In the genomic region with DNA sequence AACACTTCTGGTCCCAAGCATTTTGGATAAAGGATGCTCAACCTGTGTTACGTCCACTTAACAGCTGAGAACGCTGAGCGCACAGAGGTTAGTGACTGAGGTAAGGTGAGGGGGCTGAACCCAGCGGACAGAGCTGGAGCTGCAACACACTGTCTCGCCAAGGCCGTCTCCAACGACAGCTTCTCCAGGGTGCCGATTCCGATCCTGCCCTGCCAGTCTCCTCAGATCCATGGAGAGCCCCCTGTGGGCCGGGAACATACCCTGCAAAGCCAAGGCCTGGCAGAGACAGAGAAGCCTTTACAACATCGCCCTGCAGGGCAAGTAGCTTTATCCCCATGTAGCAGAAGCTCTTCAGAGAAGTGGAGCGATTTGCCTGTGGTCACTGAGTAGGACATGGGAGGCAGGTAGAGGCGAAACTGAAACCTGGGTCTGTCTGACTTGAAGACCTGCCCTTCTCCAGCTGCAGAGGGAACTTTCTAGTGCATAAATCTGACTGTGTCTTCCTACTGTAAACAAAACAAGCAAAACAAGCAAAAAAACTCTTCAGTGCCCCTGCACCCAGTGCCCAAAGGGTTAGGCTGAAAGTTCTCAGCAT, we compare ENCODE assay signal across 13 cellular contexts.
DNase-seq lines count a peak whose midpoint lies in the region; ATAC-seq and TF ChIP-seq lines count a peak whose summit lies in the region.
"Had no signal": no experiment of that assay in that cellular context is flagged by ENCODE, and none has a peak within 500 bp of the region (broad histone marks: within the 10 kb centered on the region; RNA-seq: fewer than 3 reads in every experiment).

No MANE protein-coding gene starts in this region.

- H3K27me3 Mint-ChIP-seq in HFFc6 (ENCODE audit: insufficient read depth) = peaks cover 40% of the 10 kb centered on the region
- peaks cover 43% of the 10 kb centered on the region for H3K27me3 Mint-ChIP-seq in chondrocyte (ENCODE audit: low read depth)

- intact Hi-C loops in body of pancreas (cut with DNase I) = no loop called here

- no peaks in the 10 kb centered on the region for H3K36me3 ChIP-seq in body of pancreas (replicated peaks in 1 of 2; ENCODE audit: insufficient read depth in 1 of 2, low read depth in 2 of 2)
- H3K36me3 ChIP-seq: MG63, suprapubic skin had no signal

- WGBS in body of pancreas, 2 donors = 58 to 63% methylated on average over 5 to 13 of the region's 13 CpGs

- no peak overlapping the region for H3K4me3 ChIP-seq in retinal pigment epithelial cell (ENCODE audit: low read length)
- no peak overlapping the region for H3K4me3 ChIP-seq in body of pancreas
- H3K4me3 ChIP-seq: MG63, suprapubic skin had no signal

- TF ChIP-seq POLR2A in body of pancreas (IDR thresholded peaks at IDR 0.05) = no peak

- H3K27ac ChIP-seq in body of pancreas = no peak overlapping the region
- H3K27ac ChIP-seq: suprapubic skin had no signal

- no peaks in the 10 kb centered on the region for H3K27me3 ChIP-seq in body of pancreas
- H3K27me3 ChIP-seq: MG63 had no signal

- no peaks in the 10 kb centered on the region for H3K9me3 ChIP-seq in body of pancreas
- H3K9me3 ChIP-seq: MG63, suprapubic skin had no signal

- DNase-seq in NCI-H82 (lab: John Stamatoyannopoulos, UW) = peak; percentile 29
- DNase-seq in NCI-H82 treated with DMSO at 0.1 percent for 48 hours (lab: John Stamatoyannopoulos, UW; ENCODE audit: unreplicated experiment) = no peak
- no peak for DNase-seq in HFFc6
- no peak for DNase-seq in chondrocyte (ENCODE audit: low spot score)
- no peak for DNase-seq in retinal pigment epithelial cell (ENCODE audit: low read depth)
- DNase-seq in germinal center (ENCODE audit: low spot score) = no peak
- no peak for DNase-seq in body of pancreas
- no peak for DNase-seq in stimulated activated naive CD4-positive, alpha-beta T cell treated with Interleukin-2 at 50 U/mL for 16 hours (lab: John Stamatoyannopoulos, UW)
- DNase-seq: activated T-cell treated with anti-CD3 and anti-CD28 coated beads, Interleukin-2, amount 50 U/mL, for 4 hours; AML-193; MG63; stimulated activated CD4-positive, alpha-beta T cell treated with anti-CD3 and anti-CD28 coated beads, Interleukin-4, amount 100 ng/mL, for 24 hours had no signal

- peaks cover 17% of the 10 kb centered on the region for H3K4me1 Mint-ChIP-seq in HFFc6 (ENCODE audit: low read depth)
- H3K4me1 Mint-ChIP-seq in chondrocyte (ENCODE audit: low read depth) = peaks cover 2% of the 10 kb centered on the region

- H3K4me3 Mint-ChIP-seq in HFFc6 = no peak overlapping the region
- no peak overlapping the region for H3K4me3 Mint-ChIP-seq in chondrocyte (ENCODE audit: unreplicated experiment)
- H3K4me3 Mint-ChIP-seq: activated T-cell treated with anti-CD3 and anti-CD28 coated beads, Interleukin-2, amount 50 U/mL, for 4 hours had no signal

- H3K36me3 Mint-ChIP-seq in HFFc6 (ENCODE audit: low read depth) = no peaks in the 10 kb centered on the region
- H3K36me3 Mint-ChIP-seq in chondrocyte (ENCODE audit: low read depth) = no peaks in the 10 kb centered on the region

- TF ChIP-seq CTCF in HFFc6 (IDR thresholded peaks at IDR 0.05) (peak; percentile 56), chondrocyte (IDR thresholded peaks at IDR 0.05) (peak; percentile 63), retinal pigment epithelial cell (conservative IDR thresholded peaks at IDR 0.05; ENCODE audit: low read depth, low read length) (peak; percentile 45), body of pancreas (IDR thresholded peaks at IDR 0.05) (no peak)

- H3K4me1 ChIP-seq in body of pancreas = no peaks in the 10 kb centered on the region
- H3K4me1 ChIP-seq: suprapubic skin had no signal

- ATAC-seq in body of pancreas = no peak
- ATAC-seq: activated T-cell treated with anti-CD3 and anti-CD28 coated beads, Interleukin-2, amount 50 U/mL, for 4 hours had no signal

- H3K27ac Mint-ChIP-seq in HFFc6 (no peak overlapping the region), chondrocyte (ENCODE audit: unreplicated experiment) (no peak overlapping the region)

- no peaks in the 10 kb centered on the region for H3K9me3 Mint-ChIP-seq in HFFc6
- H3K9me3 Mint-ChIP-seq in chondrocyte (ENCODE audit: low read depth) = no peaks in the 10 kb centered on the region
- H3K9me3 Mint-ChIP-seq: activated T-cell treated with anti-CD3 and anti-CD28 coated beads, Interleukin-2, amount 50 U/mL, for 4 hours had no signal

Comparison
In these comparisons a context has a peak if more than half of its experiments do, and no peak if none do; other contexts are left out.
1. CTCF ChIP-seq: peak in HFFc6 (single experiment), chondrocyte (single experiment) and retinal pigment epithelial cell (single experiment); none in body of pancreas (0 of 7).